Comparison of ENCODE assay signal across 1 cellular context in genomic region chr1:46133181-46133658, GRCh38.
A peak's percentile ranks its signal among the peaks of the same experiment; 100 is the strongest.
TF ChIP-seq lines count a peak whose summit lies in the region.

No MANE protein-coding gene starts in this region.

TF ChIP-seq in HepG2, 621 proteins besides CTCF, POLR2A, EP300 and RAD21 (continued from another document and continues in another):
- 0 out of 2 replicates have a peak, but pooled peaks have one; percentile 18 for TF ChIP-seq DMTF1 (CRISPR knock-in tag; IDR thresholded peaks at IDR 0.05)
- TF ChIP-seq SOX5 (CRISPR knock-in tag; IDR thresholded peaks at IDR 0.05; ENCODE audit: borderline replicate concordance): no peak
- no peak for TF ChIP-seq POLR2AphosphoS5 (IDR thresholded peaks at IDR 0.05; ENCODE audit: low read depth, low read length)
- TF ChIP-seq MAZ (IDR thresholded peaks at IDR 0.05; ENCODE audit: borderline replicate concordance, low read depth, low read length): no peak
- TF ChIP-seq MAZ (CRISPR knock-in tag; IDR thresholded peaks at IDR 0.05; ENCODE audit: low read depth): no peak
- no peak for TF ChIP-seq ZNF816 (CRISPR knock-in tag; IDR thresholded peaks at IDR 0.05; ENCODE audit: borderline replicate concordance)
- TF ChIP-seq ZNF609 (CRISPR knock-in tag; IDR thresholded peaks at IDR 0.05; ENCODE audit: borderline replicate concordance): peak; percentile 15; the same call in 1 of the 2 replicates
- no peak for TF ChIP-seq ZNF30 (CRISPR knock-in tag; IDR thresholded peaks at IDR 0.05)
- no peak for TF ChIP-seq NFIB (CRISPR knock-in tag; IDR thresholded peaks at IDR 0.05; ENCODE audit: borderline replicate concordance)
- no peak; the same call in 1 of the 2 replicates for TF ChIP-seq SALL2 (CRISPR knock-in tag; IDR thresholded peaks at IDR 0.05)
- no peak for TF ChIP-seq SKI (IDR thresholded peaks at IDR 0.05; ENCODE audit: partially characterized antibody)
- TF ChIP-seq RBM39 (IDR thresholded peaks at IDR 0.05; ENCODE audit: low read depth, low read length, poor library complexity, severe bottlenecking): no peak
- TF ChIP-seq HNRNPL (IDR thresholded peaks at IDR 0.05; ENCODE audit: low read depth, low read length): no peak
- TF ChIP-seq ZKSCAN8 (CRISPR knock-in tag; IDR thresholded peaks at IDR 0.05; ENCODE audit: borderline replicate concordance): no peak
- no peak for TF ChIP-seq KIAA2018 (CRISPR knock-in tag; IDR thresholded peaks at IDR 0.05; ENCODE audit: borderline replicate concordance)
- no peak for TF ChIP-seq CREM (IDR thresholded peaks at IDR 0.05)
- no peak for TF ChIP-seq CREM (CRISPR knock-in tag; IDR thresholded peaks at IDR 0.05)
- TF ChIP-seq KLF12 (CRISPR knock-in tag; IDR thresholded peaks at IDR 0.05; ENCODE audit: borderline replicate concordance): no peak
- peak; percentile 54; the same call in 1 of the 2 replicates for TF ChIP-seq PHF8 (CRISPR knock-in tag; IDR thresholded peaks at IDR 0.05)
- no peak for TF ChIP-seq REL (CRISPR knock-in tag; conservative IDR thresholded peaks at IDR 0.05)
- TF ChIP-seq HNRNPH1 (optimal IDR thresholded peaks at IDR 0.05; ENCODE audit: low read depth, low read length): no peak
- peak; percentile 22 for TF ChIP-seq ZNF230 (CRISPR knock-in tag; IDR thresholded peaks at IDR 0.05)
- peak; percentile 98; the same call in 1 of the 2 replicates for TF ChIP-seq RFXAP (CRISPR knock-in tag; IDR thresholded peaks at IDR 0.05; ENCODE audit: borderline replicate concordance)
- no peak for TF ChIP-seq NFATC3 (CRISPR knock-in tag; IDR thresholded peaks at IDR 0.05)
- no peak for TF ChIP-seq ZNF792 (CRISPR knock-in tag; IDR thresholded peaks at IDR 0.05)
- no peak for TF ChIP-seq ZNF550 (CRISPR knock-in tag; IDR thresholded peaks at IDR 0.05; ENCODE audit: borderline replicate concordance)
- no peak for TF ChIP-seq GPN1 (CRISPR knock-in tag; IDR thresholded peaks at IDR 0.05; ENCODE audit: borderline replicate concordance)
- TF ChIP-seq ZNF577 (CRISPR knock-in tag; IDR thresholded peaks at IDR 0.05; ENCODE audit: borderline replicate concordance, low read depth): no peak
- no peak for TF ChIP-seq KDM1A (CRISPR knock-in tag; IDR thresholded peaks at IDR 0.05)
- no peak for TF ChIP-seq SMAD1 (CRISPR knock-in tag; IDR thresholded peaks at IDR 0.05; ENCODE audit: borderline replicate concordance, low read depth)
- TF ChIP-seq ZNF687 (CRISPR knock-in tag; IDR thresholded peaks at IDR 0.05): peak; percentile 58; the same call in 1 of the 2 replicates
- TF ChIP-seq PREB (CRISPR knock-in tag; IDR thresholded peaks at IDR 0.05): no peak
- no peak for TF ChIP-seq AKAP8 (CRISPR knock-in tag; IDR thresholded peaks at IDR 0.05)
- TF ChIP-seq SNAPC5 (CRISPR knock-in tag; IDR thresholded peaks at IDR 0.05; ENCODE audit: borderline replicate concordance): peak; percentile 4; the same call in 1 of the 2 replicates
- no peak for TF ChIP-seq ZNF615 (CRISPR knock-in tag; IDR thresholded peaks at IDR 0.05; ENCODE audit: borderline replicate concordance)
- TF ChIP-seq TMF1 (CRISPR knock-in tag; IDR thresholded peaks at IDR 0.05; ENCODE audit: low read depth): no peak
- no peak for TF ChIP-seq ZNF274 (CRISPR knock-in tag; IDR thresholded peaks at IDR 0.05)
- TF ChIP-seq HES4 (CRISPR knock-in tag; IDR thresholded peaks at IDR 0.05; ENCODE audit: borderline replicate concordance): no peak
- TF ChIP-seq HIVEP1 (CRISPR knock-in tag; IDR thresholded peaks at IDR 0.05): no peak
- TF ChIP-seq SATB2 (CRISPR knock-in tag; IDR thresholded peaks at IDR 0.05): no peak
- no peak for TF ChIP-seq ZNF580 (CRISPR knock-in tag; IDR thresholded peaks at IDR 0.05; ENCODE audit: borderline replicate concordance, low read depth)
- TF ChIP-seq GTF2F1 (IDR thresholded peaks at IDR 0.05; ENCODE audit: low read length): no peak
- TF ChIP-seq HOXA9 (CRISPR knock-in tag; IDR thresholded peaks at IDR 0.05; ENCODE audit: borderline replicate concordance): no peak; the same call in 1 of the 2 replicates
- no peak for TF ChIP-seq HDAC1 (CRISPR knock-in tag; IDR thresholded peaks at IDR 0.05)
- TF ChIP-seq ZSCAN9 (CRISPR knock-in tag; IDR thresholded peaks at IDR 0.05; ENCODE audit: borderline replicate concordance): no peak
- TF ChIP-seq ZSCAN22 (CRISPR knock-in tag; IDR thresholded peaks at IDR 0.05): no peak
- no peak for TF ChIP-seq ZNF430 (CRISPR knock-in tag; IDR thresholded peaks at IDR 0.05)
